21 cellular contexts compared by ENCODE assay signal in genomic region chr1:28297826-28298225, GRCh38. TPM values are rescaled to one million over a fixed set of nuclear protein-coding genes. Genes with fewer than 3 reads are reported as not detected.
DNase-seq lines count a peak whose midpoint lies in the region; ATAC-seq and TF ChIP-seq lines count a peak whose summit lies in the region.
"Had no signal": no experiment of that assay in that cellular context is flagged by ENCODE, and none has a peak within 500 bp of the region (broad histone marks: within the 10 kb centered on the region; RNA-seq: fewer than 3 reads in every experiment).

No MANE protein-coding gene starts in this region.

- WGBS in hepatocyte (ENCODE audit: low lambda C conversion rate, missing lambda C conversion rate): 87% methylated on average over 2 of the region's 2 CpGs

- peak overlapping the region; percentile 89 for H3K27ac ChIP-seq in hepatocyte
- H3K27ac ChIP-seq: breast epithelium, coronary artery, left ventricle myocardium inferior, psoas muscle, skin epidermis had no signal

- no peaks in the 10 kb centered on the region for H3K9me3 ChIP-seq in hepatocyte (ENCODE audit: low read depth)
- H3K9me3 ChIP-seq: breast epithelium, left ventricle myocardium inferior, psoas muscle, transverse colon had no signal

- peaks cover 19% of the 10 kb centered on the region for H3K4me1 ChIP-seq in hepatocyte (ENCODE audit: insufficient read depth)
- H3K4me1 ChIP-seq: psoas muscle had no signal

- no peaks in the 10 kb centered on the region for H3K79me2 ChIP-seq in hepatocyte

- no peaks in the 10 kb centered on the region for H3K27me3 ChIP-seq in hepatocyte
- H3K27me3 ChIP-seq: breast epithelium, transverse colon had no signal

- no peaks in the 10 kb centered on the region for H3K9me2 ChIP-seq in hepatocyte (replicated peaks; ENCODE audit: insufficient read depth)

- DNase-seq in GM12865 (ENCODE audit: low read depth) (peak; percentile 80), MV-4-11 (lab: John Stamatoyannopoulos, UW) (peak; percentile 48), hepatocyte (ENCODE audit: low spot score) (no peak), posterior vena cava (ENCODE audit: low spot score) (no peak), DMS 273 (lab: John Stamatoyannopoulos, UW; ENCODE audit: unreplicated experiment) (no peak)
- DNase-seq: CD8-positive, alpha-beta memory T cell; endodermal cell; head of caudate nucleus; KG1; left ventricle myocardium inferior; NCI-H1092 treated with DMSO at 0.1 percent for 48 hours; NCI-H2029; psoas muscle; stimulated activated naive CD4-positive, alpha-beta T cell treated with Interleukin-2 at 50 U/mL for 16 hours; transverse colon had no signal

- H3K36me3 ChIP-seq in hepatocyte (replicated peaks; ENCODE audit: insufficient read depth, low read depth): no peaks in the 10 kb centered on the region
- H3K36me3 ChIP-seq: breast epithelium, left ventricle myocardium inferior, transverse colon had no signal

- ATAC-seq in GM19463 (IDR thresholded peaks at IDR 0.05; ENCODE audit: unreplicated experiment) (peak; percentile 45), GM19455 (IDR thresholded peaks at IDR 0.05; ENCODE audit: unreplicated experiment) (no peak)
- ATAC-seq: psoas muscle, SK-N-SH treated with all-trans-retinoic acid at 6 μM for 48 hours had no signal

- H3K4me3 ChIP-seq in GM12865 (ENCODE audit: low read depth, low read length): no peak overlapping the region
- no peak overlapping the region for H3K4me3 ChIP-seq in hepatocyte
- H3K4me3 ChIP-seq: breast epithelium, coronary artery, left ventricle myocardium inferior, psoas muscle, skin epidermis, transverse colon had no signal

- H2AFZ ChIP-seq in hepatocyte: no peak overlapping the region

- TF ChIP-seq CTCF in GM12865 (IDR thresholded peaks at IDR 0.05; ENCODE audit: insufficient read depth, low read depth, low read length, missing control alignments): no peak
- no peak for TF ChIP-seq CTCF in hepatocyte (IDR thresholded peaks at IDR 0.05; ENCODE audit: poor library complexity)

- intact Hi-C loops in posterior vena cava (cut with DNase I): no loop called here

- no peak overlapping the region for H3K4me2 ChIP-seq in hepatocyte

- no peaks in the 10 kb centered on the region for H4K20me1 ChIP-seq in hepatocyte (ENCODE audit: insufficient read depth, poor library complexity, severe bottlenecking)

RNA-seq across cellular contexts. Expression of gene MED18, which starts 31.0 kb away (rescaled TPM):
- 17.1 and 26.0 TPM in 2 replicates for total RNA-seq in hepatocyte
- polyA plus RNA-seq in hepatocyte: 13.2 and 14.7 TPM in 2 replicates
- 10 to 100 TPM in 1 of 2 donors, 1 to 10 TPM in 1; 9.5 to 10.7 TPM for total RNA-seq in posterior vena cava

RNA-seq across cellular contexts. Expression of gene SESN2, which starts 38.5 kb away (rescaled TPM):
- total RNA-seq in hepatocyte (40.2 and 40.8 TPM in 2 replicates), posterior vena cava (10 to 100 TPM; 13.7 to 16.8 TPM)
- polyA plus RNA-seq in hepatocyte: 39.1 and 50.7 TPM in 2 replicates

Comparison
In these comparisons a context has a peak if more than half of its experiments do, and no peak if none do; other contexts are left out.
1. DNase-seq: peak in GM12865 (single experiment) and MV-4-11 (single experiment); none in hepatocyte (single experiment), posterior vena cava (single experiment) and DMS 273 (single experiment).